ENCODE assay signal across 20 cellular contexts in the genomic region with DNA sequence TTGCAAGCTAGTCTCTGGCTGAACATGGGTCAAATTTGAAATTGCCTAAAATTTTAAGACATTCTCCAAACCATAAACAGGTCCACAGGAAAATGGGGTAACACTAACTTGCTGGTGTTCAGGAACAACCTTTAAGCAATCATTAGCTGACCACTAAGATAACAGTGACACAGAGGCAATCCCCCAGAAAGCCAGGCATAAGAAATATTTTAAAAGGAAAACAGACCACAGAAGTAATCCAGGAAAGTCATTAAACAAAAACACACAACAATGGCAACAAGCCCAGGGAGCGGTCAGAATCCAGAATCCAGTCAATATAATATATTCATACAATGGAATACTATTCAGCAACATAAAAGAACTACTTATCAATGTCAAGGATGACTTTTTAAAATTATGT. TPM values are rescaled to one million over a fixed set of nuclear protein-coding genes. Genes with fewer than 3 reads are reported as not detected.
DNase-seq lines count a peak whose midpoint lies in the region; ATAC-seq lines count a peak whose summit lies in the region.
"Had no signal": no experiment of that assay in that cellular context is flagged by ENCODE, and none has a peak within 500 bp of the region (broad histone marks: within the 10 kb centered on the region; RNA-seq: fewer than 3 reads in every experiment).

No MANE protein-coding gene starts in this region.

- in situ Hi-C loops in HAP-1 (cut with MboI; ENCODE audit: low sequenced_read_pairs), result no loop called here

- peaks cover 13% of the 10 kb centered on the region for H3K4me1 Mint-ChIP-seq in activated CD8-positive, alpha-beta T cell treated with anti-CD3 and anti-CD28 coated beads, Interleukin-2, amount 10 ng/mL, durations not matched to agents 7 days and 5 days (ENCODE audit: low read depth)

- CTCF ChIA-PET in activated CD8-positive, alpha-beta T cell treated with anti-CD3 and anti-CD28 coated beads, Interleukin-2, amount 10 ng/mL, durations not matched to agents 7 days and 5 days (lab: Charles Lee), result no interaction called here

- no peaks in the 10 kb centered on the region for H3K9me3 Mint-ChIP-seq in activated CD8-positive, alpha-beta T cell treated with anti-CD3 and anti-CD28 coated beads, Interleukin-2, amount 10 ng/mL, durations not matched to agents 7 days and 5 days (ENCODE audit: insufficient read depth)

- H3K27me3 ChIP-seq in HAP-1 (ENCODE audit: low read depth), result no peaks in the 10 kb centered on the region
- H3K27me3 ChIP-seq: BE2C had no signal

- H3K36me3 Mint-ChIP-seq in activated CD8-positive, alpha-beta T cell treated with anti-CD3 and anti-CD28 coated beads, Interleukin-2, amount 10 ng/mL, durations not matched to agents 7 days and 5 days (ENCODE audit: low read depth), result no peaks in the 10 kb centered on the region

- H3K36me3 ChIP-seq in HAP-1 (replicated peaks), result peaks cover 19% of the 10 kb centered on the region
- H3K36me3 ChIP-seq: BE2C had no signal

- peaks cover 57% of the 10 kb centered on the region for H3K27me3 Mint-ChIP-seq in activated CD8-positive, alpha-beta T cell treated with anti-CD3 and anti-CD28 coated beads, Interleukin-2, amount 10 ng/mL, durations not matched to agents 7 days and 5 days (ENCODE audit: low read depth)

- no peaks in the 10 kb centered on the region for H3K9me3 ChIP-seq in HAP-1
- H3K9me3 ChIP-seq: BE2C, SK-N-SH had no signal

- H3K27ac Mint-ChIP-seq in activated CD8-positive, alpha-beta T cell treated with anti-CD3 and anti-CD28 coated beads, Interleukin-2, amount 10 ng/mL, durations not matched to agents 7 days and 5 days, result no peak overlapping the region

- POLR2A ChIA-PET in activated CD8-positive, alpha-beta T cell treated with anti-CD3 and anti-CD28 coated beads, Interleukin-2, amount 10 ng/mL, durations not matched to agents 7 days and 5 days (lab: Charles Lee), result no interaction called here

- no peak overlapping the region for H3K4me3 Mint-ChIP-seq in activated CD8-positive, alpha-beta T cell treated with anti-CD3 and anti-CD28 coated beads, Interleukin-2, amount 10 ng/mL, durations not matched to agents 7 days and 5 days

- no peak for ATAC-seq in activated CD8-positive, alpha-beta T cell treated with anti-CD3 and anti-CD28 coated beads, Interleukin-2, amount 10 ng/mL, durations not matched to agents 7 days and 5 days
- no peak for ATAC-seq in HG02938 (IDR thresholded peaks at IDR 0.05; ENCODE audit: unreplicated experiment)
- ATAC-seq: HCT116, Panc1 had no signal

- DNase-seq in HAP-1 (ENCODE audit: low spot score in 2 of 2) (peak; percentile 26 to 45), astrocyte of the hippocampus (ENCODE audit: low read depth, low spot score) (peak; percentile 73), kidney glomerular epithelial cell (lab: John Stamatoyannopoulos, UW) (peak; percentile 13), renal cortical epithelial cell (ENCODE audit: low read depth) (peak; percentile 57), HuH-7.5 (ENCODE audit: low spot score) (no peak)
- DNase-seq in activated CD8-positive, alpha-beta T cell treated with anti-CD3 and anti-CD28 coated beads, Interleukin-2, amount 10 ng/mL, durations not matched to agents 7 days and 5 days, result no peak
- DNase-seq: BE2C, DMS 273 treated with DMSO at 0.1 percent for 48 hours, DMS79 treated with DMSO at 0.1 percent for 48 hours, GOT3, KBM-7, NCI-H1105, NCI-H2029 treated with DMSO at 0.1 percent for 48 hours, NCI-H524 treated with DMSO at 0.1 percent for 48 hours, NCI-H82, SIG-M5, SK-N-SH had no signal

- no peak overlapping the region for H3K4me3 ChIP-seq in HAP-1

- peaks cover 37% of the 10 kb centered on the region for H3K4me1 ChIP-seq in HAP-1

RNA-seq across cellular contexts. Expression of gene LRP6, which starts 59.1 kb away (rescaled TPM):
- total RNA-seq in renal cortical epithelial cell, result 25.9 and 79.1 TPM in 2 replicates
- total RNA-seq in activated CD8-positive, alpha-beta T cell treated with anti-CD3 and anti-CD28 coated beads, Interleukin-2, amount 10 ng/mL, durations not matched to agents 7 days and 5 days, result under 1 TPM; 0.08 to 0.37 TPM

Comparison
In these comparisons a context has a peak if more than half of its experiments do, and no peak if none do; other contexts are left out.
1. DNase-seq: peak in HAP-1 (2 of 2), astrocyte of the hippocampus (single experiment), kidney glomerular epithelial cell (single experiment) and renal cortical epithelial cell (single experiment); none in activated CD8-positive, alpha-beta T cell treated with anti-CD3 and anti-CD28 coated beads, Interleukin-2, amount 10 ng/mL, durations not matched to agents 7 days and 5 days (single experiment) and HuH-7.5 (single experiment).
2. RNA of gene LRP6, which starts 59.1 kb away (total RNA-seq): 25.9 to 79.1 TPM in renal cortical epithelial cell; 0.08 to 0.37 TPM in activated CD8-positive, alpha-beta T cell treated with anti-CD3 and anti-CD28 coated beads, Interleukin-2, amount 10 ng/mL, durations not matched to agents 7 days and 5 days; every median in the first group is over 10 times any median in the second.